1 cellular context compared by ENCODE assay signal in genomic region chr19:6464070-6464873, GRCh38.
TF ChIP-seq lines count a peak whose summit lies in the region.

Gene CRB3, plus strand, starts transcription at chr19:6464271. Its CDS starts 431 bp downstream, at chr19:6464702.

TF ChIP-seq in HepG2, 621 proteins besides CTCF, POLR2A, EP300 and RAD21 (continued from another document and continues in another):
- TF ChIP-seq TRIM22 (IDR thresholded peaks at IDR 0.05) (no peak), RNF219 (CRISPR knock-in tag; IDR thresholded peaks at IDR 0.05) (no peak), ZNF563 (CRISPR knock-in tag; IDR thresholded peaks at IDR 0.05) (0 out of 2 replicates have a peak, but pooled peaks have one; percentile 41), YEATS4 (CRISPR knock-in tag; IDR thresholded peaks at IDR 0.05; ENCODE audit: borderline replicate concordance) (0 out of 2 replicates have a peak, but pooled peaks have one; percentile 37), PAX8 (CRISPR knock-in tag; IDR thresholded peaks at IDR 0.05; ENCODE audit: borderline replicate concordance) (no peak), ZNF20 (CRISPR knock-in tag; IDR thresholded peaks at IDR 0.05) (0 out of 2 replicates have a peak, but pooled peaks have one; percentile 24), ZNF567 (CRISPR knock-in tag; IDR thresholded peaks at IDR 0.05; ENCODE audit: borderline replicate concordance) (0 out of 2 replicates have a peak, but pooled peaks have one; percentile 49), FOSL1 (CRISPR knock-in tag; IDR thresholded peaks at IDR 0.05; ENCODE audit: borderline replicate concordance) (no peak), SIX1 (CRISPR knock-in tag; IDR thresholded peaks at IDR 0.05; ENCODE audit: borderline replicate concordance) (0 out of 2 replicates have a peak, but pooled peaks have one; percentile 11), ZGPAT (CRISPR knock-in tag; IDR thresholded peaks at IDR 0.05) (peak; percentile 58; the same call in 1 of the 2 replicates), POGK (CRISPR knock-in tag; conservative IDR thresholded peaks at IDR 0.05) (peak; percentile 20; the same call in 1 of the 2 replicates), AKNA (CRISPR knock-in tag; IDR thresholded peaks at IDR 0.05; ENCODE audit: borderline replicate concordance) (no peak), TFAP4 (IDR thresholded peaks at IDR 0.05; ENCODE audit: borderline replicate concordance, low read depth) (peak; percentile 53; the same call in 1 of the 2 replicates), ZNF362 (CRISPR knock-in tag; IDR thresholded peaks at IDR 0.05; ENCODE audit: borderline replicate concordance) (no peak), GATAD2A (CRISPR knock-in tag; IDR thresholded peaks at IDR 0.05) (peak; percentile 60), ZNF558 (CRISPR knock-in tag; IDR thresholded peaks at IDR 0.05; ENCODE audit: borderline replicate concordance) (peak; percentile 44; the same call in 1 of the 2 replicates), TRIM24 (CRISPR knock-in tag; IDR thresholded peaks at IDR 0.05) (no peak), MLX (CRISPR knock-in tag; IDR thresholded peaks at IDR 0.05) (peak; percentile 23; the same call in 1 of the 2 replicates), SNAPC4 (CRISPR knock-in tag; IDR thresholded peaks at IDR 0.05) (no peak), ZNF432 (CRISPR knock-in tag; IDR thresholded peaks at IDR 0.05; ENCODE audit: borderline replicate concordance) (no peak), SMAD1 (CRISPR knock-in tag; IDR thresholded peaks at IDR 0.05; ENCODE audit: borderline replicate concordance, low read depth) (peak; percentile 40; the same call in 1 of the 2 replicates), DRAP1 (CRISPR knock-in tag; IDR thresholded peaks at IDR 0.05) (0 out of 2 replicates have a peak, but pooled peaks have one; percentile 13), HIVEP1 (CRISPR knock-in tag; IDR thresholded peaks at IDR 0.05) (peak; percentile 49; the same call in 1 of the 2 replicates), ZNF441 (CRISPR knock-in tag; IDR thresholded peaks at IDR 0.05; ENCODE audit: borderline replicate concordance) (peak; percentile 25; the same call in 1 of the 2 replicates), ZNF12 (CRISPR knock-in tag; IDR thresholded peaks at IDR 0.05) (no peak), ZNF546 (CRISPR knock-in tag; conservative IDR thresholded peaks at IDR 0.05) (peak; percentile 41; the same call in 1 of the 2 replicates), MEIS2 (CRISPR knock-in tag; IDR thresholded peaks at IDR 0.05) (0 out of 2 replicates have a peak, but pooled peaks have one; percentile 47), PCBP2 (optimal IDR thresholded peaks at IDR 0.05; ENCODE audit: low read depth, low read length, poor library complexity, severe bottlenecking) (no peak), SP1 (IDR thresholded peaks at IDR 0.05) (no peak), SP1 (CRISPR knock-in tag; IDR thresholded peaks at IDR 0.05) (peak; percentile 66), ZNF564 (CRISPR knock-in tag; IDR thresholded peaks at IDR 0.05) (0 out of 2 replicates have a peak, but pooled peaks have one; percentile 44), SNAPC5 (CRISPR knock-in tag; IDR thresholded peaks at IDR 0.05; ENCODE audit: borderline replicate concordance) (0 out of 2 replicates have a peak, but pooled peaks have one; percentile 52), ARNT (IDR thresholded peaks at IDR 0.05) (no peak), TCF7L2 (IDR thresholded peaks at IDR 0.05; ENCODE audit: low read depth, low read length) (no peak), ZNF501 (CRISPR knock-in tag; IDR thresholded peaks at IDR 0.05) (peak; percentile 53; the same call in 1 of the 2 replicates), NCOA1 (CRISPR knock-in tag; IDR thresholded peaks at IDR 0.05) (0 out of 2 replicates have a peak, but pooled peaks have one; percentile 55), MED8 (CRISPR knock-in tag; IDR thresholded peaks at IDR 0.05; ENCODE audit: insufficient replicate concordance) (peak; percentile 51), ZFX (CRISPR knock-in tag; IDR thresholded peaks at IDR 0.05; ENCODE audit: low read depth) (peak; percentile 89)
